ENCODE assay signal across 8 cellular contexts in the genomic region with DNA sequence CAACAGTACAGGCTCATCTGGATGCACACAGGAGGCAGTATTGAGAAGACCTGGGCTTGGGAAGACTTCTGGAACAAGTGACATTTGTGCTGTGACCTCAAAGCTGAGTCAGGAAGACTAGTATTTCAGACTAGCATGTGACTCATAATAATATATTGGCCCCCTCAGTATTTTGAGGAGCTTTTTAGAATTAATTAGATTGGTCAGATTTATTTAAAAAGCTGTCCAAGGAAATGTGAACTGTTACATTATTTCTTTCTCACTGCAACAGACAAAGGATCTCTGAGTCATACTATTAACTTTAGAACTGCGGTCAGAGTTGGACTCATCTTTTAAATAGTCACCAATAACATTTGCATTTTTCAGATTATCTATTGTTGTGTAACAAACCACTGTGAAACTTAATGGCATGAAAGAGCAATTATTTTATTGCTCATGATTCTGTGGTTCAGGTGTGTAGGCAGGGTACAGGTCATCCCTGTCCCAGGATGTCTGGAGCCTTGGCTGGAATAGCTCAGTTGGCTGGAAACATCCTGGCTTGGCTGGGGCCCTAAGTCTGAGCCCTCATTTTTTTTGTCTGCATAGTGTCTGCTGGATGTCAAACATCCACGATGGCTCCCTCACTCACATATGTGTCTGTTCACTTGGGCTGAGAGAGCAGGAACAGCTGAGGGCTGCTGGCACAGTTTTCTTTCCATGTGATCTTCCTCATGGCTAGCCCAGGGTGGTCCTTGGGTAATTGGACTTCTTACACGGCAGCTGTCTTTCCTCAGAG. TPM values are rescaled to one million over a fixed set of nuclear protein-coding genes. Genes with fewer than 3 reads are reported as not detected.
A peak's percentile ranks its signal among the peaks of the same experiment; 100 is the strongest.
DNase-seq lines count a peak whose midpoint lies in the region; ATAC-seq and TF ChIP-seq lines count a peak whose summit lies in the region.

No MANE protein-coding gene starts in this region.

- peak overlapping the region; percentile 59 for H3K4me2 ChIP-seq in mammary epithelial cell (ENCODE audit: insufficient read depth, low read depth, low read length)

- no peaks in the 10 kb centered on the region for H4K20me1 ChIP-seq in mammary epithelial cell (ENCODE audit: insufficient read depth, low read length)

- H3K36me3 ChIP-seq in mammary epithelial cell (ENCODE audit: insufficient read depth, low read length), result peaks cover 4% of the 10 kb centered on the region

- peak overlapping the region; percentile 59 for H3K9ac ChIP-seq in mammary epithelial cell (ENCODE audit: insufficient read depth, low read length)

- 3% methylated on average over 3 of the region's 3 CpGs for WGBS in mammary epithelial cell (ENCODE audit: low coverage, missing lambda C conversion rate)

- no peaks in the 10 kb centered on the region for H3K9me3 ChIP-seq in mammary epithelial cell (replicated peaks; ENCODE audit: insufficient read depth, low read length)

- CTCF ChIA-PET in mammary epithelial cell (lab: Charles Lee; ENCODE audit: low non-redundant PET), result no interaction called here

- peak overlapping the region; percentile 93 for H3K27ac ChIP-seq in mammary epithelial cell (ENCODE audit: insufficient read depth, low read depth, low read length)
- H3K27ac ChIP-seq in coronary artery, result peak overlapping the region in 1 of 2 donors; percentile 18

- peak overlapping the region; percentile 40 for H2AFZ ChIP-seq in mammary epithelial cell (ENCODE audit: low read depth, low read length)

- in situ Hi-C loops in mammary epithelial cell (cut with MboI; ENCODE audit: low sequenced_read_pairs in 2 of 2), result no loop called here

- dilution Hi-C loops in mammary epithelial cell (cut with HindIII; ENCODE audit: low sequenced_read_pairs), result no loop called here

- TSS peak; percentile 20 for BruUV-seq in mammary epithelial cell (replicated peaks; lab: Mats Ljungman, UMichigan)

- peak; percentile 79 for DNase-seq in AG08395 (ENCODE audit: low spot score)
- peak; percentile 96 for DNase-seq in mammary epithelial cell
- peak; percentile 97 for DNase-seq in myocyte (ENCODE audit: low read depth)
- no peak for DNase-seq in coronary artery (ENCODE audit: low spot score)
- no peak for DNase-seq in posterior vena cava (ENCODE audit: low spot score)
- no peak for DNase-seq in NCI-H510A (lab: John Stamatoyannopoulos, UW)

- H3K4me1 ChIP-seq in mammary epithelial cell (ENCODE audit: insufficient read depth, low read length), result peaks cover 32% of the 10 kb centered on the region

- TF ChIP-seq CTCF in mammary epithelial cell (conservative IDR thresholded peaks at IDR 0.05 in 1 of 2, IDR thresholded peaks at IDR 0.05 in 1 of 2; ENCODE audit: extremely low read depth in 1 of 2, insufficient read depth in 1 of 2, low read depth in 1 of 2, low read length in 2 of 2) (peak; percentile 36 to 51), coronary artery (IDR thresholded peaks at IDR 0.05) (no peak)

- peak; percentile 86 for ATAC-seq in GM19452 (IDR thresholded peaks at IDR 0.05; ENCODE audit: unreplicated experiment)
- peak; percentile 87 for ATAC-seq in HG03342 (IDR thresholded peaks at IDR 0.05; ENCODE audit: unreplicated experiment)

- H3K27me3 ChIP-seq in mammary epithelial cell (ENCODE audit: insufficient read depth, low read length), result no peaks in the 10 kb centered on the region

- intact Hi-C loops in mammary epithelial cell (cut with micrococcal nuclease) (loop anchor here (1.0 to 2.0 kb wide), 4 partner anchors 19 to 108 kb away; no protein-coding TSS in a partner anchor), posterior vena cava (cut with DNase I) (no loop called here)

- H3K4me3 ChIP-seq in mammary epithelial cell (replicated peaks in 1 of 3; ENCODE audit: insufficient read depth in 1 of 3, low read depth in 2 of 3, low read length in 3 of 3), result no peak overlapping the region
- no peak overlapping the region for H3K4me3 ChIP-seq in coronary artery

- peaks cover 57% of the 10 kb centered on the region for H3K79me2 ChIP-seq in mammary epithelial cell (ENCODE audit: insufficient read depth, low read length)

RNA-seq across cellular contexts. Expression of a gene that starts 46.8 kb away (rescaled TPM):
- 10 to 100 TPM; 44.4 to 54.0 TPM for total RNA-seq in mammary epithelial cell
- polyA plus RNA-seq in mammary epithelial cell, result 12.0 TPM
- 39.8 TPM for polyA minus RNA-seq in mammary epithelial cell
- 23.5 and 27.7 TPM in 2 replicates for total RNA-seq in myocyte
- polyA plus RNA-seq in myocyte (2012), result 19.8 TPM
- 10 to 100 TPM; 34.3 to 45.4 TPM for total RNA-seq in posterior vena cava

Comparison
In these comparisons a context has a peak if more than half of its experiments do, and no peak if none do; other contexts are left out.
1. DNase-seq: peak in AG08395 (single experiment), mammary epithelial cell (single experiment) and myocyte (single experiment); none in coronary artery (single experiment), posterior vena cava (single experiment) and NCI-H510A (single experiment).